In the genomic region with DNA sequence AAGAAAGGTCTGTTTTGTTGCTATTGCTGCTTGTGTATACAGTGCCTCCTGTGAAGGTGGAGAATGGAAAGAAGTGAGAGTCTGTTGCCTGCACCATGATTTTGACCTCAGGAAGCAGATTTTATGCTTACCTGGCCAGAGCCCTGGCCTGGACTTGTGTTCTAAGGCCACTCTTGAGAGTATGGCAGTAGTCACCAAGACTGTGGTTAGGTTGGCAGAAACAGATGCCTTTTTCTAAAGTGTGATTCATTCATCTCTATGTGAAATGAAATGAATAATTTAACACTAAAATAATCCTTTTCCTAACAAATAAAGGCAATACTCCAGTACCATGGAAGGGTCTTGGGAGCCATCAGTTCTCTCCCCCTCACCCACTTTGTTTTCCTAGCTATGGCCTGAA, we compare ENCODE assay signal across 1 cellular context.
TF ChIP-seq lines count a peak whose summit lies in the region.

No MANE protein-coding gene starts in this region.

TF ChIP-seq in IMR-90, 13 proteins besides CTCF, POLR2A, EP300 and RAD21 (continued from another document):
- TF ChIP-seq CHD1 (IDR thresholded peaks at IDR 0.05; ENCODE audit: low read depth, low read length) (no peak), SMC3 (IDR thresholded peaks at IDR 0.05; ENCODE audit: low read depth, low read length) (no peak), BHLHE40 (IDR thresholded peaks at IDR 0.05; ENCODE audit: low read depth, low read length) (no peak)
TF ChIP-seq in IMR-90: peak in this region for 0.
